Comparison of ENCODE assay signal across 32 cellular contexts in genomic region chr6:142501795-142502194, GRCh38.
DNase-seq lines count a peak whose midpoint lies in the region; ATAC-seq, FAIRE-seq and TF ChIP-seq lines count a peak whose summit lies in the region.
"Had no signal": no experiment of that assay in that cellular context is flagged by ENCODE, and none has a peak within 500 bp of the region (broad histone marks: within the 10 kb centered on the region; RNA-seq: fewer than 3 reads in every experiment).

No MANE protein-coding gene starts in this region.

- H3K4me2 ChIP-seq in SK-N-SH (no peak overlapping the region), K562 (ENCODE audit: insufficient read depth, low read length) (no peak overlapping the region)
- H3K4me2 ChIP-seq: A549; BLaER1; BLaER1 treated with 17β-estradiol and CSF1 and Interleukin-3, amounts not matched to agents 10 nM and 100 nM had no signal

- H3K9ac ChIP-seq in SK-N-SH (no peak overlapping the region), K562 (ENCODE audit: insufficient read depth in 1 of 2, low read depth in 2 of 2, low read length in 2 of 2) (no peak overlapping the region)
- H3K9ac ChIP-seq: BLaER1; BLaER1 treated with 17β-estradiol and CSF1 and Interleukin-3, amounts not matched to agents 10 nM and 100 nM had no signal

- BruUV-seq in K562 (replicated peaks; lab: Mats Ljungman, UMichigan): no TSS peak

- H3K79me2 ChIP-seq in SK-N-SH (ENCODE audit: insufficient read depth) (no peaks in the 10 kb centered on the region), K562 (ENCODE audit: control insufficient read depth, insufficient read depth, low read length) (no peaks in the 10 kb centered on the region)

- no peak for TF ChIP-seq POLR2A in K562 (conservative IDR thresholded peaks at IDR 0.05)

- H3K36me3 ChIP-seq in SK-N-SH (replicated peaks in 1 of 2; ENCODE audit: control insufficient read depth in 1 of 2, insufficient read depth in 2 of 2, low read length in 1 of 2): no peaks in the 10 kb centered on the region
- H3K36me3 ChIP-seq in HEK293 (ENCODE audit: control insufficient read depth in 2 of 2, insufficient read depth in 1 of 2, low read length in 2 of 2): no peaks in the 10 kb centered on the region
- H3K36me3 ChIP-seq in K562 (ENCODE audit: control insufficient read depth, insufficient read depth, low read length): no peaks in the 10 kb centered on the region
- H3K36me3 ChIP-seq: BE2C; BLaER1; BLaER1 treated with 17β-estradiol and CSF1 and Interleukin-3, amounts not matched to agents 10 nM and 100 nM had no signal

- no peak overlapping the region for H3K4me3 ChIP-seq in SK-N-SH (ENCODE audit: low read depth in 2 of 2, low read length in 1 of 2)
- no peak overlapping the region for H3K4me3 ChIP-seq in HEK293 (ENCODE audit: low read depth, low read length)
- no peak overlapping the region for H3K4me3 ChIP-seq in K562
- H3K4me3 ChIP-seq: A549; BLaER1; BLaER1 treated with 17β-estradiol and CSF1 and Interleukin-3, amounts not matched to agents 10 nM and 100 nM had no signal

- H2AFZ ChIP-seq in SK-N-SH (ENCODE audit: low read depth) (no peak overlapping the region), K562 (ENCODE audit: low read depth, low read length) (no peak overlapping the region)

- H3K27me3 ChIP-seq in SK-N-SH (ENCODE audit: insufficient read depth) (no peaks in the 10 kb centered on the region), K562 (ENCODE audit: control insufficient read depth in 2 of 2, insufficient read depth in 2 of 2, low read length in 2 of 2) (no peaks in the 10 kb centered on the region)
- H3K27me3 ChIP-seq: BE2C; BLaER1; BLaER1 treated with 17β-estradiol and CSF1 and Interleukin-3, amounts not matched to agents 10 nM and 100 nM had no signal

- H3K4me1 ChIP-seq in SK-N-SH (ENCODE audit: control insufficient read depth in 1 of 2, insufficient read depth in 2 of 2, low read depth in 1 of 2, low read length in 1 of 2) (no peaks in the 10 kb centered on the region), HEK293 (ENCODE audit: control insufficient read depth, insufficient read depth, low read length) (no peaks in the 10 kb centered on the region), K562 (replicated peaks in 1 of 2; ENCODE audit: control insufficient read depth in 2 of 2, insufficient read depth in 2 of 2, low read length in 2 of 2) (no peaks in the 10 kb centered on the region)
- H3K4me1 ChIP-seq: A549; BE2C; BLaER1; BLaER1 treated with 17β-estradiol and CSF1 and Interleukin-3, amounts not matched to agents 10 nM and 100 nM; Caco-2 had no signal

- H3K27ac ChIP-seq in SK-N-SH (ENCODE audit: low read depth in 2 of 2, low read length in 1 of 2) (no peak overlapping the region), HEK293 (ENCODE audit: extremely low read depth, low read depth, low read length) (no peak overlapping the region), K562 (ENCODE audit: extremely low read depth, low read depth, low read length) (no peak overlapping the region)
- H3K27ac ChIP-seq: 22Rv1; A549; BLaER1; BLaER1 treated with 17β-estradiol and CSF1 and Interleukin-3, amounts not matched to agents 10 nM and 100 nM; C4-2B had no signal

- DNase-seq in SK-N-SH: no peak
- DNase-seq in K562 (ENCODE audit: extremely low read depth in 1 of 4, low spot score in 3 of 4): no peak
- no peak for DNase-seq in NCI-H2227 treated with DMSO at 0.1 percent for 48 hours (lab: John Stamatoyannopoulos, UW)
- DNase-seq: 8988T; ACHN; AML-193; BE2C; C1 segment of cervical spinal cord; Caco-2; Calu3; CD4-positive, alpha-beta memory T cell; CD4-positive, alpha-beta T cell; CD4-positive, CD25-positive, alpha-beta regulatory T cell; CD8-positive, alpha-beta memory T cell; CD8-positive, alpha-beta T cell; COR-L47; DMS 273 treated with DMSO at 0.1 percent for 48 hours; DMS153; DMS53; DMS79; DMS79 treated with DMSO at 0.1 percent for 48 hours; DND-41; EL had no signal

- no peaks in the 10 kb centered on the region for H3K9me1 ChIP-seq in K562 (ENCODE audit: control insufficient read depth, insufficient read depth, low read length)

- CTCF ChIA-PET in SK-N-SH (lab: Yijun Ruan, JAX) (no interaction called here), HEK293 (lab: Yijun Ruan, JAX) (interaction anchor here (0.6 kb wide), 3 partner anchors 33 to 779 kb away, joined by 3 read pairs; no protein-coding TSS in a partner anchor), K562 (lab: Yijun Ruan, JAX; ENCODE audit: low intra/inter-chr PET ratio) (no interaction called here)

- WGBS in SK-N-SH (ENCODE audit: low lambda C conversion rate): 54% methylated on average over 3 of the region's 3 CpGs
- WGBS in K562 (ENCODE audit: insufficient coverage, low coverage, missing lambda C conversion rate): 6% methylated on average over 3 of the region's 3 CpGs

- in situ Hi-C loops in K562 (cut with MboI): no loop called here

- TF ChIP-seq EP300 in SK-N-SH (IDR thresholded peaks at IDR 0.05; ENCODE audit: borderline replicate concordance in 1 of 2, low read depth in 1 of 2, low read length in 1 of 2) (no peak), K562 (IDR thresholded peaks at IDR 0.05; ENCODE audit: low read length) (no peak)

- FAIRE-seq in K562 (lab: Jason Lieb, UNC): no peak
- FAIRE-seq: A549, D721Med had no signal

- ATAC-seq in SK-N-SH treated with all-trans-retinoic acid at 6 μM for 48 hours: no peak
- no peak for ATAC-seq in K562
- ATAC-seq in GM18873 (IDR thresholded peaks at IDR 0.05; ENCODE audit: low FRiP score, unreplicated experiment): no peak
- ATAC-seq: A549; CD8-positive, alpha-beta T cell had no signal

- TF ChIP-seq CTCF in SK-N-SH (IDR thresholded peaks at IDR 0.05) (no peak), HEK293 (tag by site-specific recombination; IDR thresholded peaks at IDR 0.05) (no peak), K562 (IDR thresholded peaks at IDR 0.05 in 2 of 3, conservative IDR thresholded peaks at IDR 0.05 in 1 of 3; ENCODE audit: insufficient read depth in 2 of 3, low read depth in 1 of 3, low read length in 3 of 3) (no peak)

- POLR2A ChIA-PET in SK-N-SH (lab: Yijun Ruan, JAX) (no interaction called here), HEK293 (lab: Yijun Ruan, JAX) (no interaction called here), K562 (lab: Yijun Ruan, JAX) (no interaction called here)

- no peak for TF ChIP-seq RAD21 in SK-N-SH (IDR thresholded peaks at IDR 0.05; ENCODE audit: low read length)
- TF ChIP-seq RAD21 in K562 (CRISPR knock-in tag; conservative IDR thresholded peaks at IDR 0.05 in 1 of 2, IDR thresholded peaks at IDR 0.05 in 1 of 2): no peak

- H3K9me3 ChIP-seq in SK-N-SH (no peaks in the 10 kb centered on the region), HEK293 (ENCODE audit: control insufficient read depth, insufficient read depth, low read depth, low read length) (no peaks in the 10 kb centered on the region; the same call in 1 of the 2 replicates), K562 (replicated peaks; ENCODE audit: control insufficient read depth, insufficient read depth, low read depth, low read length) (no peaks in the 10 kb centered on the region; the same call in none of the 2 replicates)
- H3K9me3 ChIP-seq: BE2C had no signal

- H3K9me2 ChIP-seq in SK-N-SH: no peaks in the 10 kb centered on the region

- H4K20me1 ChIP-seq in SK-N-SH (ENCODE audit: insufficient read depth) (no peaks in the 10 kb centered on the region), K562 (replicated peaks; ENCODE audit: control insufficient read depth, insufficient read depth, low read length) (no peaks in the 10 kb centered on the region)
- H4K20me1 ChIP-seq: BLaER1; BLaER1 treated with 17β-estradiol and CSF1 and Interleukin-3, amounts not matched to agents 10 nM and 100 nM had no signal

- no peaks in the 10 kb centered on the region for H3F3A ChIP-seq in SK-N-SH (replicated peaks; ENCODE audit: insufficient read depth)

- intact Hi-C loops in K562 (cut with micrococcal nuclease): no loop called here

TF ChIP-seq in SK-N-SH, 30 proteins besides CTCF, POLR2A, EP300 and RAD21 (continues in another document):
- no peak for TF ChIP-seq MEF2A (IDR thresholded peaks at IDR 0.05; ENCODE audit: borderline replicate concordance, low read depth)
- no peak for TF ChIP-seq SIN3A (IDR thresholded peaks at IDR 0.05; ENCODE audit: borderline replicate concordance, low read depth, low read length)

TF ChIP-seq in HEK293, 187 proteins besides CTCF, POLR2A, EP300 and RAD21:
- TF ChIP-seq ZNF146 (tag by site-specific recombination; IDR thresholded peaks at IDR 0.05) (peak; percentile 63), ZNF114 (tag by site-specific recombination; IDR thresholded peaks at IDR 0.05) (no peak)

TF ChIP-seq in K562, 482 proteins besides CTCF, POLR2A, EP300 and RAD21:
- TF ChIP-seq ZNF224 (CRISPR knock-in tag; IDR thresholded peaks at IDR 0.05): no peak
- TF ChIP-seq ZNF146 (CRISPR knock-in tag; IDR thresholded peaks at IDR 0.05; ENCODE audit: unreplicated experiment): peak; percentile 81
TF ChIP-seq in K562: peak in this region for 1.
